13 cellular contexts compared by ENCODE assay signal in the genomic region with DNA sequence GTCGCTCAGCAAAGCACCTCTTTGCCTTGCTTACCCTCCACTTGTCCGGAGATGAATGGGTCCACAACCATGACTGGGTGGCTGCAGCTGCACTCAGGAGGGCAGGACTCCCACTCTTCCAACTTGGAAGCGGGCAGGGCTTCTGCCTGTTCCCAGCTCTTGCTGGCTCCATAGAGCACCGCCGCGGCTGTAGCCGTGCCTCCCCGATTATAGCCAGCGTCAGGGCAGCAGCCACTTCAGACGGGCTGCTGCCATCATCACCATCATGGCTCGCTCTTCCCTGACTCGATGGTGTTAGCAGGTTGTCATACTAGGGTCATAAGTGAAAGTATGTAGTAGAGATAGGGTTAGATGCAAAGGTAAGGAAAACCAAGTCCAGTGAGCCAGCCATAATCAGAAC. TPM values are rescaled to one million over a fixed set of nuclear protein-coding genes. Genes with fewer than 3 reads are reported as not detected.
DNase-seq lines count a peak whose midpoint lies in the region; ATAC-seq lines count a peak whose summit lies in the region.
"Had no signal": no experiment of that assay in that cellular context is flagged by ENCODE, and none has a peak within 500 bp of the region (broad histone marks: within the 10 kb centered on the region; RNA-seq: fewer than 3 reads in every experiment).

No MANE protein-coding gene starts in this region.

- H3K27ac ChIP-seq in naive thymus-derived CD4-positive, alpha-beta T cell (ENCODE audit: low read depth, low read length), result no peak overlapping the region
- no peak overlapping the region for H3K27ac ChIP-seq in effector memory CD4-positive, alpha-beta T cell (ENCODE audit: insufficient read depth, low read length, poor library complexity, severe bottlenecking)
- H3K27ac ChIP-seq: 22Rv1, C4-2B, HL-60 had no signal

- H3K27ac Mint-ChIP-seq in activated naive CD4-positive, alpha-beta T cell treated with anti-CD3 and anti-CD28 coated beads, Interleukin-2, amount 50 U/mL, for 24 hours, result peak overlapping the region; percentile 24
- H3K27ac Mint-ChIP-seq in activated naive CD4-positive, alpha-beta T cell treated with anti-CD3 and anti-CD28 coated beads, Interleukin-2, amount 50 U/mL, for 72 hours, result no peak overlapping the region
- H3K27ac Mint-ChIP-seq in activated naive CD8-positive, alpha-beta T cell treated with anti-CD3 and anti-CD28 coated beads, Interleukin-2, amount 10 ng/mL, durations not matched to agents 7 days and 5 days, result peak overlapping the region; percentile 32
- H3K27ac Mint-ChIP-seq in naive thymus-derived CD4-positive, alpha-beta T cell, result peak overlapping the region in 6 of 9 donors; percentile 17 to 67 (median 35)

- intact Hi-C loops in naive thymus-derived CD4-positive, alpha-beta T cell (cut with micrococcal nuclease), result loop anchor here in 1 of 2 donors (10.0 kb wide), 1 partner anchor 1462 kb away; the partner anchor contains the start of gene TRIM13

- DNase-seq in activated naive CD4-positive, alpha-beta T cell treated with anti-CD3 and anti-CD28 coated beads, Interleukin-2, amount 50 U/mL, for 72 hours (ENCODE audit: low spot score in 2 of 2), result no peak
- DNase-seq in activated naive CD8-positive, alpha-beta T cell treated with anti-CD3 and anti-CD28 coated beads, Interleukin-2, amount 10 ng/mL, durations not matched to agents 7 days and 5 days, result no peak
- DNase-seq in naive thymus-derived CD4-positive, alpha-beta T cell, result no peak
- DNase-seq in C1 segment of cervical spinal cord (lab: John Stamatoyannopoulos, UW) (no peak), AML-193 (lab: John Stamatoyannopoulos, UW) (no peak)
- no peak for DNase-seq in effector memory CD4-positive, alpha-beta T cell
- DNase-seq: DMS 273 treated with DMSO at 0.1 percent for 48 hours had no signal

- H3K27me3 ChIP-seq in naive thymus-derived CD4-positive, alpha-beta T cell (ENCODE audit: control insufficient read depth in 2 of 2, insufficient read depth in 2 of 2, low read length in 2 of 2), result no peaks in the 10 kb centered on the region
- no peaks in the 10 kb centered on the region for H3K27me3 ChIP-seq in effector memory CD4-positive, alpha-beta T cell (replicated peaks; ENCODE audit: control insufficient read depth, insufficient read depth, low read length, poor library complexity, severe bottlenecking)

- H3K4me3 ChIP-seq in naive thymus-derived CD4-positive, alpha-beta T cell (ENCODE audit: low read length), result no peak overlapping the region
- H3K4me3 ChIP-seq in effector memory CD4-positive, alpha-beta T cell (ENCODE audit: insufficient read depth, low read depth, low read length, poor library complexity, severe bottlenecking), result no peak overlapping the region
- H3K4me3 ChIP-seq: K562 had no signal

- H3K4me1 ChIP-seq in naive thymus-derived CD4-positive, alpha-beta T cell (ENCODE audit: control insufficient read depth in 2 of 2, insufficient read depth in 2 of 2, low read length in 2 of 2), result peaks cover 12 to 22% of the 10 kb centered on the region in 2 donors
- peaks cover 7% of the 10 kb centered on the region for H3K4me1 ChIP-seq in effector memory CD4-positive, alpha-beta T cell (ENCODE audit: control insufficient read depth, insufficient read depth, low read length, poor library complexity, severe bottlenecking)

- peaks cover 0 to 17% (median 0%) of the 10 kb centered on the region in 3 experiments for H3K36me3 ChIP-seq in naive thymus-derived CD4-positive, alpha-beta T cell (ENCODE audit: control insufficient read depth in 2 of 3, insufficient read depth in 3 of 3, low read length in 3 of 3)
- H3K36me3 ChIP-seq in effector memory CD4-positive, alpha-beta T cell (ENCODE audit: control insufficient read depth, insufficient read depth, low read length), result peaks cover 4% of the 10 kb centered on the region

- H3K27me3 Mint-ChIP-seq in activated naive CD4-positive, alpha-beta T cell treated with anti-CD3 and anti-CD28 coated beads, Interleukin-2, amount 50 U/mL, for 24 hours, result no peaks in the 10 kb centered on the region
- H3K27me3 Mint-ChIP-seq in activated naive CD8-positive, alpha-beta T cell treated with anti-CD3 and anti-CD28 coated beads, Interleukin-2, amount 10 ng/mL, durations not matched to agents 7 days and 5 days, result no peaks in the 10 kb centered on the region
- H3K27me3 Mint-ChIP-seq in naive thymus-derived CD4-positive, alpha-beta T cell, result no peaks in the 10 kb centered on the region

- no peaks in the 10 kb centered on the region for H3K9me3 Mint-ChIP-seq in activated naive CD4-positive, alpha-beta T cell treated with anti-CD3 and anti-CD28 coated beads, Interleukin-2, amount 50 U/mL, for 24 hours
- H3K9me3 Mint-ChIP-seq in activated naive CD4-positive, alpha-beta T cell treated with anti-CD3 and anti-CD28 coated beads, Interleukin-2, amount 50 U/mL, for 72 hours, result peaks cover 4 to 13% of the 10 kb centered on the region in 2 donors
- H3K9me3 Mint-ChIP-seq in activated naive CD8-positive, alpha-beta T cell treated with anti-CD3 and anti-CD28 coated beads, Interleukin-2, amount 10 ng/mL, durations not matched to agents 7 days and 5 days, result peaks cover 4% of the 10 kb centered on the region
- H3K9me3 Mint-ChIP-seq in naive thymus-derived CD4-positive, alpha-beta T cell, result peaks cover 0 to 8% (median 0%) of the 10 kb centered on the region in 11 donors

- H3K4me1 Mint-ChIP-seq in activated naive CD4-positive, alpha-beta T cell treated with anti-CD3 and anti-CD28 coated beads, Interleukin-2, amount 50 U/mL, for 24 hours, result peaks cover 46% of the 10 kb centered on the region
- peaks cover 15% of the 10 kb centered on the region for H3K4me1 Mint-ChIP-seq in activated naive CD8-positive, alpha-beta T cell treated with anti-CD3 and anti-CD28 coated beads, Interleukin-2, amount 10 ng/mL, durations not matched to agents 7 days and 5 days
- H3K4me1 Mint-ChIP-seq in naive thymus-derived CD4-positive, alpha-beta T cell, result peaks cover 17 to 44% (median 24%) of the 10 kb centered on the region in 7 donors

- POLR2A ChIA-PET in activated naive CD8-positive, alpha-beta T cell treated with anti-CD3 and anti-CD28 coated beads, Interleukin-2, amount 10 ng/mL, durations not matched to agents 7 days and 5 days (lab: Charles Lee), result no interaction called here
- POLR2A ChIA-PET in naive thymus-derived CD4-positive, alpha-beta T cell (lab: Charles Lee), result interaction anchor here (0.6 kb wide), 1 partner anchor 188 kb away, joined by 3 read pairs; no protein-coding TSS in a partner anchor

- no peak for ATAC-seq in activated naive CD4-positive, alpha-beta T cell treated with anti-CD3 and anti-CD28 coated beads, Interleukin-2, amount 50 U/mL, for 72 hours
- ATAC-seq in activated naive CD8-positive, alpha-beta T cell treated with anti-CD3 and anti-CD28 coated beads, Interleukin-2, amount 10 ng/mL, durations not matched to agents 7 days and 5 days (ENCODE audit: low read depth), result no peak
- ATAC-seq in naive thymus-derived CD4-positive, alpha-beta T cell, result no peak
- ATAC-seq: HCT116, K562 had no signal

- H3K4me3 Mint-ChIP-seq in activated naive CD4-positive, alpha-beta T cell treated with anti-CD3 and anti-CD28 coated beads, Interleukin-2, amount 50 U/mL, for 24 hours, result no peak overlapping the region
- no peak overlapping the region for H3K4me3 Mint-ChIP-seq in activated naive CD8-positive, alpha-beta T cell treated with anti-CD3 and anti-CD28 coated beads, Interleukin-2, amount 10 ng/mL, durations not matched to agents 7 days and 5 days
- peak overlapping the region in 2 of 10 donors; percentile 15 to 58 for H3K4me3 Mint-ChIP-seq in naive thymus-derived CD4-positive, alpha-beta T cell

- CTCF ChIA-PET in naive thymus-derived CD4-positive, alpha-beta T cell (lab: Charles Lee), result no interaction called here

- H3K36me3 Mint-ChIP-seq in activated naive CD4-positive, alpha-beta T cell treated with anti-CD3 and anti-CD28 coated beads, Interleukin-2, amount 50 U/mL, for 24 hours, result peaks cover 12% of the 10 kb centered on the region
- H3K36me3 Mint-ChIP-seq in activated naive CD4-positive, alpha-beta T cell treated with anti-CD3 and anti-CD28 coated beads, Interleukin-2, amount 50 U/mL, for 72 hours, result peaks cover 36 to 62% of the 10 kb centered on the region in 2 donors
- H3K36me3 Mint-ChIP-seq in activated naive CD8-positive, alpha-beta T cell treated with anti-CD3 and anti-CD28 coated beads, Interleukin-2, amount 10 ng/mL, durations not matched to agents 7 days and 5 days, result peaks cover 48% of the 10 kb centered on the region
- peaks cover 4 to 49% (median 16%) of the 10 kb centered on the region in 5 donors for H3K36me3 Mint-ChIP-seq in naive thymus-derived CD4-positive, alpha-beta T cell

- no peaks in the 10 kb centered on the region for H3K9me3 ChIP-seq in naive thymus-derived CD4-positive, alpha-beta T cell (ENCODE audit: control insufficient read depth in 2 of 3, low read length in 3 of 3)
- no peaks in the 10 kb centered on the region for H3K9me3 ChIP-seq in effector memory CD4-positive, alpha-beta T cell (ENCODE audit: control insufficient read depth, low read length)

RNA-seq across cellular contexts. Expression of gene INTS6, which starts 4.2 kb away (rescaled TPM):
- 10 to 100 TPM; 49.7 to 53.4 TPM for total RNA-seq in activated naive CD4-positive, alpha-beta T cell treated with anti-CD3 and anti-CD28 coated beads, Interleukin-2, amount 50 U/mL, for 72 hours
- 10 to 100 TPM; 45.5 to 49.7 TPM for total RNA-seq in activated naive CD8-positive, alpha-beta T cell treated with anti-CD3 and anti-CD28 coated beads, Interleukin-2, amount 10 ng/mL, durations not matched to agents 7 days and 5 days
- total RNA-seq in naive thymus-derived CD4-positive, alpha-beta T cell, result 10 to 100 TPM; 60.9 to 67.0 (median 62.7) TPM
- 10 to 100 TPM; 23.7 to 31.3 TPM for polyA plus RNA-seq in naive thymus-derived CD4-positive, alpha-beta T cell

Comparison
In these comparisons a context has a peak if more than half of its experiments do, and no peak if none do; other contexts are left out.
1. H3K27ac Mint-ChIP-seq: peak in activated naive CD4-positive, alpha-beta T cell treated with anti-CD3 and anti-CD28 coated beads, Interleukin-2, amount 50 U/mL, for 24 hours (single experiment), activated naive CD8-positive, alpha-beta T cell treated with anti-CD3 and anti-CD28 coated beads, Interleukin-2, amount 10 ng/mL, durations not matched to agents 7 days and 5 days (single experiment) and naive thymus-derived CD4-positive, alpha-beta T cell (6 of 9); none in activated naive CD4-positive, alpha-beta T cell treated with anti-CD3 and anti-CD28 coated beads, Interleukin-2, amount 50 U/mL, for 72 hours (0 of 2).